ENCODE assay signal across 4 cellular contexts in the genomic region with DNA sequence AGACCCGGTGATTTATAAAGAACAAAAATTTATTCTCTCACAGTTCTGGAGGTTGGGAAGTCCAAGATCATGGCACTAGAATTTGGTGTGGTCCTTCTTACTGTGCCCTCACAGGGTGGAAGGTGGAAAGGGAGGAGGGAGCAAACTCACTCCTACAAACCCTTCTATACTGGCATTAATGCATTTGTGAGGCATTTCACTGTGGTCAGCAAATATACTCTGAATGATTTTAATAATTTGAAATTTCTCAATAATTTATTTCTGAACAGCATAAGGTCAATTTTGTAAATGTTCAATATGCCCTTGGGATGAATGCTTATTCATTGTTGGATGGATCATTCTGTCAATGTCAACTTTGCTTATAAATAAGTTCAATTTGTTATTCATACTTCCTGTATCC.
TF ChIP-seq lines count a peak whose summit lies in the region.

No MANE protein-coding gene starts in this region.

TF ChIP-seq in HepG2, 621 proteins besides CTCF, POLR2A, EP300 and RAD21:
- peak; percentile 66 for TF ChIP-seq MAFF (IDR thresholded peaks at IDR 0.05; ENCODE audit: low read depth, low read length)
- no peak for TF ChIP-seq MAZ (IDR thresholded peaks at IDR 0.05; ENCODE audit: borderline replicate concordance, low read depth, low read length)
- no peak for TF ChIP-seq MAZ (CRISPR knock-in tag; IDR thresholded peaks at IDR 0.05; ENCODE audit: low read depth)
- TF ChIP-seq MAFK (conservative IDR thresholded peaks at IDR 0.05 in 1 of 2, IDR thresholded peaks at IDR 0.05 in 1 of 2; ENCODE audit: low read length in 2 of 2): peak; percentile 79 to 80
- TF ChIP-seq KLF13 (CRISPR knock-in tag; IDR thresholded peaks at IDR 0.05): no peak
TF ChIP-seq in HepG2: peak in this region for 2.

TF ChIP-seq in A549, 52 proteins besides CTCF, POLR2A, EP300 and RAD21:
- TF ChIP-seq MAFK (IDR thresholded peaks at IDR 0.05; ENCODE audit: partially characterized antibody) (peak; percentile 42), CBX8 (IDR thresholded peaks at IDR 0.05) (no peak)

TF ChIP-seq in IMR-90, 13 proteins besides CTCF, POLR2A, EP300 and RAD21:
- TF ChIP-seq, protein P1, sequence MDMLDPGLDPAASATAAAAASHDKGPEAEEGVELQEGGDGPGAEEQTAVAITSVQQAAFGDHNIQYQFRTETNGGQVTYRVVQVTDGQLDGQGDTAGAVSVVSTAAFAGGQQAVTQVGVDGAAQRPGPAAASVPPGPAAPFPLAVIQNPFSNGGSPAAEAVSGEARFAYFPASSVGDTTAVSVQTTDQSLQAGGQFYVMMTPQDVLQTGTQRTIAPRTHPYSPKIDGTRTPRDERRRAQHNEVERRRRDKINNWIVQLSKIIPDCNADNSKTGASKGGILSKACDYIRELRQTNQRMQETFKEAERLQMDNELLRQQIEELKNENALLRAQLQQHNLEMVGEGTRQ (IDR thresholded peaks at IDR 0.05; ENCODE audit: low read depth, low read length): no peak
- no peak for TF ChIP-seq BHLHE40 (IDR thresholded peaks at IDR 0.05; ENCODE audit: low read depth, low read length)
- TF ChIP-seq, protein P2, sequence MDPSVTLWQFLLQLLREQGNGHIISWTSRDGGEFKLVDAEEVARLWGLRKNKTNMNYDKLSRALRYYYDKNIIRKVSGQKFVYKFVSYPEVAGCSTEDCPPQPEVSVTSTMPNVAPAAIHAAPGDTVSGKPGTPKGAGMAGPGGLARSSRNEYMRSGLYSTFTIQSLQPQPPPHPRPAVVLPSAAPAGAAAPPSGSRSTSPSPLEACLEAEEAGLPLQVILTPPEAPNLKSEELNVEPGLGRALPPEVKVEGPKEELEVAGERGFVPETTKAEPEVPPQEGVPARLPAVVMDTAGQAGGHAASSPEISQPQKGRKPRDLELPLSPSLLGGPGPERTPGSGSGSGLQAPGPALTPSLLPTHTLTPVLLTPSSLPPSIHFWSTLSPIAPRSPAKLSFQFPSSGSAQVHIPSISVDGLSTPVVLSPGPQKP (IDR thresholded peaks at IDR 0.05; ENCODE audit: borderline replicate concordance, low read depth, low read length): no peak
- peak; percentile 58 for TF ChIP-seq MAFK (IDR thresholded peaks at IDR 0.05; ENCODE audit: low read depth, low read length)
- TF ChIP-seq CHD1 (IDR thresholded peaks at IDR 0.05; ENCODE audit: low read depth, low read length): no peak
- no peak for TF ChIP-seq NFE2L2 (IDR thresholded peaks at IDR 0.05; ENCODE audit: low read depth, low read length)
- TF ChIP-seq MAZ (IDR thresholded peaks at IDR 0.05; ENCODE audit: borderline replicate concordance, low read depth, low read length): no peak
- TF ChIP-seq RCOR1 (IDR thresholded peaks at IDR 0.05; ENCODE audit: insufficient replicate concordance, low read length): no peak

TF ChIP-seq in K562, 482 proteins besides CTCF, POLR2A, EP300 and RAD21:
- TF ChIP-seq MAFK (IDR thresholded peaks at IDR 0.05; ENCODE audit: low read length) (0 out of 2 replicates have a peak, but pooled peaks have one; percentile 9), DDX20 (tag; IDR thresholded peaks at IDR 0.05; ENCODE audit: low read depth) (no peak), MAFF (IDR thresholded peaks at IDR 0.05; ENCODE audit: low read length) (0 out of 2 replicates have a peak, but pooled peaks have one; percentile 17), ZNF316 (IDR thresholded peaks at IDR 0.05) (0 out of 2 replicates have a peak, but pooled peaks have one; percentile 35)
